9 cellular contexts compared by ENCODE assay signal in genomic region chr4:1310031-1310795, GRCh38. TPM values are rescaled to one million over a fixed set of nuclear protein-coding genes. Genes with fewer than 3 reads are reported as not detected.
DNase-seq lines count a peak whose midpoint lies in the region; ATAC-seq and TF ChIP-seq lines count a peak whose summit lies in the region.
"Had no signal": no experiment of that assay in that cellular context is flagged by ENCODE, and none has a peak within 500 bp of the region (broad histone marks: within the 10 kb centered on the region; RNA-seq: fewer than 3 reads in every experiment).

No MANE protein-coding gene starts in this region.

- no peak for TF ChIP-seq CTCF in heart right ventricle (IDR thresholded peaks at IDR 0.05)

- H2AFZ ChIP-seq in trophoblast cell (ENCODE audit: insufficient read depth, low read length, poor library complexity), result no peak overlapping the region

- H2BK5ac ChIP-seq in trophoblast cell (ENCODE audit: low read depth, low read length, poor library complexity), result no peak overlapping the region

- no peak overlapping the region for H3K4me3 ChIP-seq in CD4-positive, alpha-beta memory T cell (ENCODE audit: low read length in 2 of 2)
- peak overlapping the region in 9 of 10 donors; percentile 21 to 54 (median 50) for H3K4me3 ChIP-seq in heart right ventricle
- H3K4me3 ChIP-seq in trophoblast cell (ENCODE audit: low read depth, low read length), result peak overlapping the region; percentile 47

- H4K91ac ChIP-seq in trophoblast cell (ENCODE audit: low read depth, low read length), result no peak overlapping the region

- peaks cover 59% of the 10 kb centered on the region for H3K4me1 ChIP-seq in CD4-positive, alpha-beta memory T cell (ENCODE audit: insufficient read depth, low read length)
- peaks cover 17 to 53% (median 33%) of the 10 kb centered on the region in 9 donors for H3K4me1 ChIP-seq in heart right ventricle
- H3K4me1 ChIP-seq in trophoblast cell (ENCODE audit: control insufficient read depth in 1 of 2, insufficient read depth in 2 of 2, low read length in 2 of 2), result peaks cover 15 to 20% of the 10 kb centered on the region in 2 experiments

- CTCF ChIA-PET in CD4-positive, alpha-beta memory T cell (lab: Charles Lee; ENCODE audit: partially characterized antibody), result interaction anchor here (1.2 to 1.4 kb wide), 3 partner anchors 8 to 36 kb away, joined by 3 to 8 read pairs (median 5); no protein-coding TSS in a partner anchor

- H3K79me2 ChIP-seq in trophoblast cell (ENCODE audit: control insufficient read depth, insufficient read depth, low read length, poor library complexity), result peaks cover 15% of the 10 kb centered on the region

- H3K27me3 Mint-ChIP-seq in CD4-positive, alpha-beta memory T cell, result no peaks in the 10 kb centered on the region
- no peaks in the 10 kb centered on the region for H3K27me3 Mint-ChIP-seq in activated naive CD8-positive, alpha-beta T cell

- H3K18ac ChIP-seq in trophoblast cell (ENCODE audit: low read length), result no peak overlapping the region

- no peak overlapping the region for H3K23ac ChIP-seq in trophoblast cell (ENCODE audit: low read length)

- peaks cover 15 to 43% of the 10 kb centered on the region in 2 donors for H3K36me3 Mint-ChIP-seq in CD4-positive, alpha-beta memory T cell
- peaks cover 3% of the 10 kb centered on the region for H3K36me3 Mint-ChIP-seq in activated naive CD8-positive, alpha-beta T cell

- ATAC-seq in heart right ventricle (no peak), GM18867 (IDR thresholded peaks at IDR 0.05; ENCODE audit: unreplicated experiment) (no peak)

- 79 to 81% methylated on average over 31 to 32 of the region's 32 CpGs for WGBS in heart right ventricle, 2 donors
- no CpG with 5 or more reads among the region's 32 CpGs for WGBS in trophoblast cell (ENCODE audit: extremely low coverage, insufficient coverage, insufficient read length)

- no peak overlapping the region for H2BK120ac ChIP-seq in trophoblast cell (ENCODE audit: insufficient read depth, low read length, poor library complexity)

- H3K27ac Mint-ChIP-seq in CD4-positive, alpha-beta memory T cell, result peak overlapping the region in 6 of 7 donors; percentile 50 to 91 (median 64)
- H3K27ac Mint-ChIP-seq in activated naive CD8-positive, alpha-beta T cell, result no peak overlapping the region

- no peaks in the 10 kb centered on the region for H3K9me3 Mint-ChIP-seq in CD4-positive, alpha-beta memory T cell
- no peaks in the 10 kb centered on the region for H3K9me3 Mint-ChIP-seq in activated naive CD8-positive, alpha-beta T cell (ENCODE audit: low read depth)

- H3K4me3 Mint-ChIP-seq in CD4-positive, alpha-beta memory T cell, result peak overlapping the region; percentile 51 to 84 (median 80)
- H3K4me3 Mint-ChIP-seq in activated naive CD8-positive, alpha-beta T cell, result peak overlapping the region; percentile 64

- intact Hi-C loops in CD4-positive, alpha-beta memory T cell (cut with micrococcal nuclease), result loop anchor here (2.0 kb wide), 1 partner anchor 21 kb away; the partner anchor contains the start of gene MAEA
- intact Hi-C loops in heart right ventricle (cut with DNase I), result no loop called here

- H4K8ac ChIP-seq in trophoblast cell (ENCODE audit: low read depth, low read length), result no peak overlapping the region

- H3K36me3 ChIP-seq in CD4-positive, alpha-beta memory T cell (ENCODE audit: insufficient read depth, low read length), result peaks cover 21% of the 10 kb centered on the region
- H3K36me3 ChIP-seq in heart right ventricle (peaks cover 0 to 51% (median 27%) of the 10 kb centered on the region in 9 donors), trophoblast cell (ENCODE audit: control insufficient read depth in 1 of 2, insufficient read depth in 2 of 2, low read length in 2 of 2) (peaks cover 34 to 51% of the 10 kb centered on the region in 2 experiments)

- POLR2A ChIA-PET in CD4-positive, alpha-beta memory T cell (lab: Charles Lee; ENCODE audit: partially characterized antibody), result interaction anchor here (1.4 to 4.9 kb wide), 5 partner anchors 16 to 109 kb away, joined by 5 to 32 read pairs (median 7); partner anchors contain the start of gene UVSSA

- H4K12ac ChIP-seq in trophoblast cell (ENCODE audit: low read depth, low read length), result no peak overlapping the region

- H3K4me1 Mint-ChIP-seq in CD4-positive, alpha-beta memory T cell, result peaks cover 47 to 75% (median 62%) of the 10 kb centered on the region in 4 donors
- peaks cover 53% of the 10 kb centered on the region for H3K4me1 Mint-ChIP-seq in activated naive CD8-positive, alpha-beta T cell (ENCODE audit: low read depth)

- H3K79me1 ChIP-seq in trophoblast cell (ENCODE audit: low read length), result no peaks in the 10 kb centered on the region

- H3K27me3 ChIP-seq in CD4-positive, alpha-beta memory T cell (ENCODE audit: insufficient read depth, low read length), result no peaks in the 10 kb centered on the region
- H3K27me3 ChIP-seq in heart right ventricle (no peaks in the 10 kb centered on the region), trophoblast cell (ENCODE audit: insufficient read depth, low read length) (no peaks in the 10 kb centered on the region)

- H3K9me3 ChIP-seq in CD4-positive, alpha-beta memory T cell (ENCODE audit: control insufficient read depth in 1 of 2, low read length in 2 of 2), result no peaks in the 10 kb centered on the region
- H3K9me3 ChIP-seq in heart right ventricle (no peaks in the 10 kb centered on the region), trophoblast cell (ENCODE audit: insufficient read depth, low read depth, low read length) (peaks cover 2% of the 10 kb centered on the region)

- H2BK12ac ChIP-seq in trophoblast cell (ENCODE audit: low read length), result no peak overlapping the region

- H3K4ac ChIP-seq in trophoblast cell (ENCODE audit: low read depth, low read length), result peak overlapping the region; percentile 62

- no peak for DNase-seq in CD4-positive, alpha-beta memory T cell
- DNase-seq in heart right ventricle, result no peak
- DNase-seq in trophoblast cell, result no peak
- no peak for DNase-seq in GOT3 (lab: John Stamatoyannopoulos, UW)
- DNase-seq in stimulated activated CD4-positive, alpha-beta T cell treated with anti-CD3 and anti-CD28 coated beads, Interleukin-2, amount 100 ng/mL, for 48 hours, result no peak
- no peak for DNase-seq in mucosa of gallbladder (ENCODE audit: low spot score)
- DNase-seq: NCI-H187 had no signal

- H3K4me2 ChIP-seq in trophoblast cell (ENCODE audit: low read length), result peak overlapping the region; percentile 67

- no peak overlapping the region for H2AK5ac ChIP-seq in trophoblast cell (ENCODE audit: low read length)

- H3K14ac ChIP-seq in trophoblast cell (ENCODE audit: low read length), result no peak overlapping the region

- H3K9ac ChIP-seq in trophoblast cell (ENCODE audit: low read length), result peak overlapping the region; percentile 20

- H3K27ac ChIP-seq in CD4-positive, alpha-beta memory T cell (ENCODE audit: low read depth, low read length), result peak overlapping the region; percentile 36
- peak overlapping the region in 8 of 10 donors; percentile 6 to 62 (median 48) for H3K27ac ChIP-seq in heart right ventricle
- no peak overlapping the region for H3K27ac ChIP-seq in trophoblast cell (ENCODE audit: low read depth, low read length)

RNA-seq across cellular contexts. Expression of gene MAEA, which starts 20.5 kb away (rescaled TPM):
- 100 to 1,000 TPM; 101 to 106 TPM for total RNA-seq in CD4-positive, alpha-beta memory T cell
- 10 to 100 TPM; 54.1 to 70.9 TPM for polyA plus RNA-seq in CD4-positive, alpha-beta memory T cell
- 10 to 100 TPM; 39.1 to 72.8 (median 50.3) TPM for total RNA-seq in heart right ventricle
- 10 to 100 TPM; 43.2 to 55.7 TPM for polyA plus RNA-seq in heart right ventricle
- 58.8 and 59.3 TPM in 2 replicates for polyA plus RNA-seq in trophoblast cell (2013)
- 78.0 TPM for total RNA-seq in mucosa of gallbladder

RNA-seq across cellular contexts. Expression of gene UVSSA, which starts 36.8 kb away (rescaled TPM):
- total RNA-seq in CD4-positive, alpha-beta memory T cell, result 10 to 100 TPM; 44.4 to 44.6 TPM
- polyA plus RNA-seq in CD4-positive, alpha-beta memory T cell, result 1 to 10 TPM; 2.4 to 6.8 TPM
- total RNA-seq in heart right ventricle (1 to 10 TPM; 5.2 to 8.3 (median 6.6) TPM), mucosa of gallbladder (41.5 TPM)
- polyA plus RNA-seq in heart right ventricle, result 10 to 100 TPM in 1 of 2 donors, 1 to 10 TPM in 1; 2.4 to 11.9 TPM
- polyA plus RNA-seq in trophoblast cell (2013), result 8.1 and 8.5 TPM in 2 replicates

Comparison
In these comparisons a context has a peak if more than half of its experiments do, and no peak if none do; other contexts are left out.
1. H3K4me3 ChIP-seq: peak in heart right ventricle (9 of 10) and trophoblast cell (single experiment); none in CD4-positive, alpha-beta memory T cell (0 of 2).